ENCODE assay signal across 8 cellular contexts in the genomic region with DNA sequence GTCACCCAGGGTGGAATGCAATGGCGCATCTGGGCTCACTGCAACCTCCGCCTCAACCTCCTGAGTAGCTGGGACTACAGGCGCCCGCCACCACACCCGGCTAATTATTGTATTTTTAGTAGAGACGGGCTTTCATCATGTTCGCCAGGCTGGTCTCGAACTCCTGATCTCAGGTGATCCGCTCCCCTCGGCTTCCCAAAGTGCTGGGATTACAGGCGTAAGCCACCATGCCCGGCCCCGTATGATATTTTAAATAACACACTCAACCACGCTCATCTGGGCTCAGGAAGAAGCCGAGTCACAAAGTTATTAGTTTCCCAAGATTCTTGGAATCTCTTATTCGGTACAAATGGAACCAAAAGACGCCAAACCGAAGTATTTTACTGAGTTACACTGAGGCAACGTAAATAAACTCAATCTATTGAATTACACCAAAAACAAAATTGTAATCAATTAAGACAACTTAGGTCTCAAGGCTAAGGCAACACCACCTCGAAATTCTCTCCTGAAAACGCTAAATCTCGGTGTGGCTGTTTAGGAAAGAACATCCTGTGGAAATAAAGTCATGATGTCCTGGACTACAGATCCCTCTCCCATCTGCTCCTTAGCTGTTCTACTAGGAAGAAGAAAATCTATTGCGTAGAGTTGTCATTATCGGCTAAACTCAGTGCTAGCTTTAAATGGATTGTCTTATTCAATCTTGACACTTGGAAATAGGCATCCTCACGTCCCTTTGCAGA. TPM values are rescaled to one million over a fixed set of nuclear protein-coding genes. Genes with fewer than 3 reads are reported as not detected.
DNase-seq lines count a peak whose midpoint lies in the region; ATAC-seq lines count a peak whose summit lies in the region.

No MANE protein-coding gene starts in this region.

- H3K4me3 Mint-ChIP-seq in central memory CD8-positive, alpha-beta T cell: peak overlapping the region; percentile 95
- H3K4me3 Mint-ChIP-seq in memory B cell: peak overlapping the region; percentile 96

- H3K9me3 ChIP-seq in BLaER1 treated with 17β-estradiol and CSF1 and Interleukin-3, amounts not matched to agents 10 nM and 100 nM (replicated peaks in 1 of 11): peaks cover 0 to 13% (median 0%) of the 10 kb centered on the region in 11 experiments; a peak in 7 of 22 replicates
- no peaks in the 10 kb centered on the region for H3K9me3 ChIP-seq in Karpas-422 (ENCODE audit: low read length)
- H3K9me3 ChIP-seq in aorta (ENCODE audit: control insufficient read depth, low read length): no peaks in the 10 kb centered on the region

- intact Hi-C loops in aorta (cut with DNase I): loop anchor here in 1 of 2 donors (1.0 kb wide), 1 partner anchor 43 kb away; a partner anchor contains a TSS
- intact Hi-C loops in posterior vena cava (cut with DNase I): no loop called here

- H3K4me1 ChIP-seq in BLaER1 treated with 17β-estradiol and CSF1 and Interleukin-3, amounts not matched to agents 10 nM and 100 nM: peaks cover 11 to 45% (median 26%) of the 10 kb centered on the region in 10 experiments
- H3K4me1 ChIP-seq in Karpas-422 (ENCODE audit: low read length) (peaks cover 6% of the 10 kb centered on the region; the same call in 1 of the 2 replicates), aorta (ENCODE audit: control insufficient read depth in 1 of 2, insufficient read depth in 2 of 2, low read length in 2 of 2) (no peaks in the 10 kb centered on the region)

- H3K27me3 Mint-ChIP-seq in central memory CD8-positive, alpha-beta T cell: no peaks in the 10 kb centered on the region
- H3K27me3 Mint-ChIP-seq in memory B cell: no peaks in the 10 kb centered on the region

- WGBS in aorta, 2 donors: 54 to 56% methylated on average over 25 of the region's 25 CpGs

- H3K79me2 ChIP-seq in Karpas-422 (ENCODE audit: low read length): peaks cover 16% of the 10 kb centered on the region

- H3K4me3 ChIP-seq in BLaER1 treated with 17β-estradiol and CSF1 and Interleukin-3, amounts not matched to agents 10 nM and 100 nM: peak overlapping the region; percentile 70 to 94 (median 82)
- H3K4me3 ChIP-seq in Karpas-422 (ENCODE audit: low read length): peak overlapping the region; percentile 84
- peak overlapping the region; percentile 67 to 76 for H3K4me3 ChIP-seq in aorta (ENCODE audit: low read length in 2 of 2)

- no peaks in the 10 kb centered on the region for H3K9me2 ChIP-seq in Karpas-422 (replicated peaks; ENCODE audit: insufficient read depth, low read length)

- no peaks in the 10 kb centered on the region for H3K9me3 Mint-ChIP-seq in central memory CD8-positive, alpha-beta T cell
- H3K9me3 Mint-ChIP-seq in memory B cell: no peaks in the 10 kb centered on the region

- H3K27ac Mint-ChIP-seq in central memory CD8-positive, alpha-beta T cell (ENCODE audit: low read depth): peak overlapping the region; percentile 88
- peak overlapping the region; percentile 70 for H3K27ac Mint-ChIP-seq in memory B cell

- peaks cover 12% of the 10 kb centered on the region for H3K36me3 Mint-ChIP-seq in central memory CD8-positive, alpha-beta T cell (ENCODE audit: insufficient read depth)
- H3K36me3 Mint-ChIP-seq in memory B cell: peaks cover 2% of the 10 kb centered on the region

- H3K27ac ChIP-seq in BLaER1 treated with 17β-estradiol and CSF1 and Interleukin-3, amounts not matched to agents 10 nM and 100 nM: peak overlapping the region; percentile 76 to 97 (median 94)
- H3K27ac ChIP-seq in Karpas-422 (ENCODE audit: low read length): peak overlapping the region; percentile 84
- peak overlapping the region; percentile 87 to 89 for H3K27ac ChIP-seq in aorta (ENCODE audit: low read depth in 1 of 2, low read length in 2 of 2)

- peaks cover 17% of the 10 kb centered on the region for H3K4me1 Mint-ChIP-seq in central memory CD8-positive, alpha-beta T cell
- H3K4me1 Mint-ChIP-seq in memory B cell: peaks cover 17% of the 10 kb centered on the region

- H3K4me2 ChIP-seq in BLaER1 treated with 17β-estradiol and CSF1 and Interleukin-3, amounts not matched to agents 10 nM and 100 nM: peak overlapping the region; percentile 82 to 96 (median 88)
- H3K4me2 ChIP-seq in Karpas-422 (ENCODE audit: low read depth, low read length, poor library complexity, severe bottlenecking): peak overlapping the region; percentile 79

- H3K36me3 ChIP-seq in BLaER1 treated with 17β-estradiol and CSF1 and Interleukin-3, amounts not matched to agents 10 nM and 100 nM: peaks cover 11 to 37% (median 28%) of the 10 kb centered on the region in 11 experiments
- H3K36me3 ChIP-seq in Karpas-422 (ENCODE audit: insufficient read depth, low read length) (no peaks in the 10 kb centered on the region), aorta (ENCODE audit: control insufficient read depth in 1 of 2, insufficient read depth in 2 of 2, low read length in 1 of 2) (no peaks in the 10 kb centered on the region)

- no peaks in the 10 kb centered on the region for H3K27me3 ChIP-seq in BLaER1 treated with 17β-estradiol and CSF1 and Interleukin-3, amounts not matched to agents 10 nM and 100 nM
- H3K27me3 ChIP-seq in Karpas-422 (ENCODE audit: low read length) (no peaks in the 10 kb centered on the region), aorta (ENCODE audit: control insufficient read depth in 1 of 2, insufficient read depth in 2 of 2, low read length in 1 of 2) (no peaks in the 10 kb centered on the region)

- H2AFZ ChIP-seq in Karpas-422 (ENCODE audit: low read length): peak overlapping the region; percentile 53; the same call in 1 of the 2 replicates

- H3K9ac ChIP-seq in BLaER1 treated with 17β-estradiol and CSF1 and Interleukin-3, amounts not matched to agents 10 nM and 100 nM: peak overlapping the region; percentile 83 to 97 (median 94)
- peak overlapping the region; percentile 96 for H3K9ac ChIP-seq in Karpas-422 (ENCODE audit: low read length)

- peak; percentile 39 for DNase-seq in Karpas-422
- DNase-seq in central memory CD8-positive, alpha-beta T cell (ENCODE audit: low spot score in 2 of 2): no peak
- no peak for DNase-seq in memory B cell (ENCODE audit: low spot score in 2 of 2)
- no peak for DNase-seq in aorta
- DNase-seq in posterior vena cava (ENCODE audit: low spot score): no peak

- peak; percentile 3 for ATAC-seq in central memory CD8-positive, alpha-beta T cell (replicated peaks; ENCODE audit: extremely low read depth, poor library complexity, severe bottlenecking)
- ATAC-seq in memory B cell (ENCODE audit: low read depth): no peak
- ATAC-seq in aorta (ENCODE audit: low FRiP score): no peak
- no peak for ATAC-seq in HG03521 (IDR thresholded peaks at IDR 0.05; ENCODE audit: unreplicated experiment)
- no peak for ATAC-seq in GM18867 (IDR thresholded peaks at IDR 0.05; ENCODE audit: unreplicated experiment)

- H4K20me1 ChIP-seq in BLaER1 treated with 17β-estradiol and CSF1 and Interleukin-3, amounts not matched to agents 10 nM and 100 nM: no peaks in the 10 kb centered on the region
- H4K20me1 ChIP-seq in Karpas-422 (ENCODE audit: insufficient read depth, low read depth, low read length): no peaks in the 10 kb centered on the region

RNA-seq across cellular contexts. Expression of a gene that starts 0.9 kb away (rescaled TPM):
- total RNA-seq in Karpas-422 (2014; rRNA removed; shearing (Covaris generic); ENCODE audit: low replicate concordance): 10.4 and 11.4 TPM in 2 replicates
- total RNA-seq in aorta: 1 to 10 TPM; 9.0 to 9.4 TPM
- polyA plus RNA-seq in aorta: 10 to 100 TPM in 1 of 2 donors, 1 to 10 TPM in 1; 1.8 to 12.8 TPM
- total RNA-seq in posterior vena cava: 1 to 10 TPM; 6.8 to 7.6 TPM

RNA-seq across cellular contexts. Expression of a gene that starts 27.5 kb away (rescaled TPM):
- total RNA-seq in Karpas-422 (2014; rRNA removed; shearing (Covaris generic); ENCODE audit: low replicate concordance): 2.5 and 3.6 TPM in 2 replicates
- total RNA-seq in aorta: 1 to 10 TPM; 2.4 to 4.5 TPM
- 1 to 10 TPM; 1.5 TPM for polyA plus RNA-seq in aorta
- total RNA-seq in posterior vena cava: 1 to 10 TPM; 2.1 to 4.2 TPM

RNA-seq across cellular contexts. Expression of a gene that starts 43.0 kb away (rescaled TPM):
- total RNA-seq in Karpas-422 (2014; rRNA removed; shearing (Covaris generic); ENCODE audit: low replicate concordance): 8.3 and 12.0 TPM in 2 replicates
- total RNA-seq in aorta (1 to 10 TPM; 5.5 to 8.6 TPM), posterior vena cava (1 to 10 TPM; 4.3 to 6.8 TPM)
- 1 to 10 TPM; 3.0 to 7.0 TPM for polyA plus RNA-seq in aorta
